ENCODE assay signal across 10 cellular contexts in the genomic region with DNA sequence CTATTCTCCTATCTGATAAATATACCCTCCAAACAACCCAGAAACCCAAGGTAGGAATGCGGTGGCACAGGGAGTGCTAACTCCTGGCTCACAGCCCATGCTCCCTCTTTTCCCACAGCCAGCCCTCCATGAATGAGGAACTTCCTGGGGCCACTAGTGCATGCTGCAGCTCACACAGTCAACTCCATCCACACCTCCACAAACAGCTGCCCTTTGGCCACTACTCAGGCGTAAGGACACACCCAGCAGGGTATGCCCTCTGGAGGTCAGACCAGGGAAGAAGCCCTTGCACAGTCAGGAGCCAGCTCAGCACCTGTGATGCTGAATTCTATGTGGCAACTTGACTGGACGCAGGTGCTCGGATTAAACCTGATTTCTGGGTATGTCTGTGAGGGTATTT.
DNase-seq lines count a peak whose midpoint lies in the region; ATAC-seq and TF ChIP-seq lines count a peak whose summit lies in the region.
"Had no signal": no experiment of that assay in that cellular context is flagged by ENCODE, and none has a peak within 500 bp of the region (broad histone marks: within the 10 kb centered on the region; RNA-seq: fewer than 3 reads in every experiment).

No MANE protein-coding gene starts in this region.

- H3K27ac ChIP-seq in SJCRH30: no peak overlapping the region
- H3K27ac ChIP-seq: ovary had no signal

- no peaks in the 10 kb centered on the region for H3K36me3 ChIP-seq in SJCRH30
- H3K36me3 ChIP-seq: ovary had no signal

- H3K4me1 ChIP-seq in SJCRH30: no peaks in the 10 kb centered on the region

- in situ Hi-C loops in Caki2 (cut with HindIII; ENCODE audit: low pct_unique_long_range_greater_than_20kb, low sequenced_read_pairs): loop anchor here (25.0 kb wide), 1 partner anchor 382 kb away; a partner anchor contains a TSS

- no peaks in the 10 kb centered on the region for H3K27me3 ChIP-seq in SJCRH30
- H3K27me3 ChIP-seq: ovary had no signal

- H3K9me3 ChIP-seq in SJCRH30 (replicated peaks): no peaks in the 10 kb centered on the region
- H3K9me3 ChIP-seq: ovary had no signal

- H3K4me3 ChIP-seq in SJCRH30: no peak overlapping the region
- H3K4me3 ChIP-seq: ovary had no signal

- DNase-seq in Caki2 (ENCODE audit: low read depth): peak; percentile 60
- DNase-seq in GM20000 (ENCODE audit: low spot score): no peak
- peak; percentile 28 to 30 for DNase-seq in SJCRH30
- peak; percentile 73 for DNase-seq in left lobe of liver (ENCODE audit: low spot score)
- DNase-seq in effector CD4-positive, alpha-beta T cell: no peak
- DNase-seq in inferior parietal cortex (ENCODE audit: extremely low spot score): no peak
- DNase-seq: anterior cingulate cortex, ovary had no signal

- peak; percentile 17 for TF ChIP-seq CTCF in GM20000 (IDR thresholded peaks at IDR 0.05; ENCODE audit: extremely low read depth, missing control alignments)

- ATAC-seq in left lobe of liver (peak; percentile 100), GM18498 (IDR thresholded peaks at IDR 0.05; ENCODE audit: unreplicated experiment) (no peak), HG03039 (IDR thresholded peaks at IDR 0.05; ENCODE audit: unreplicated experiment) (no peak)

Comparison
In these comparisons a context has a peak if more than half of its experiments do, and no peak if none do; other contexts are left out.
1. DNase-seq: peak in Caki2 (single experiment), SJCRH30 (2 of 2) and left lobe of liver (single experiment); none in GM20000 (single experiment), effector CD4-positive, alpha-beta T cell (single experiment) and inferior parietal cortex (single experiment).